In genomic region chr1:200243042-200243437, GRCh38 we compare ENCODE assay signal across 10 cellular contexts.
DNase-seq lines count a peak whose midpoint lies in the region; ATAC-seq and TF ChIP-seq lines count a peak whose summit lies in the region.
"Had no signal": no experiment of that assay in that cellular context is flagged by ENCODE, and none has a peak within 500 bp of the region (broad histone marks: within the 10 kb centered on the region; RNA-seq: fewer than 3 reads in every experiment).

No MANE protein-coding gene starts in this region.

- no peaks in the 10 kb centered on the region for H3K27me3 ChIP-seq in A673 (replicated peaks; ENCODE audit: insufficient read depth, low read depth, low read length, poor library complexity)
- H3K27me3 ChIP-seq in lung (ENCODE audit: control insufficient read depth, insufficient read depth): no peaks in the 10 kb centered on the region

- POLR2A ChIA-PET in A673 (lab: Charles Lee; ENCODE audit: low non-redundant PET) (interaction anchor here (0.6 to 0.7 kb wide), 2 partner anchors 133 to 1294 kb away, joined by 4 to 9 read pairs; no protein-coding TSS in a partner anchor), HEK293 (lab: Yijun Ruan, JAX) (no interaction called here), WTC11 (lab: Charles Lee) (no interaction called here)

- H3K4me1 Mint-ChIP-seq in WTC11: peaks cover 13% of the 10 kb centered on the region

- CTCF ChIA-PET in A673 (lab: Charles Lee): no interaction called here
- CTCF ChIA-PET in HEK293 (lab: Yijun Ruan, JAX): interaction anchor here (0.7 kb wide), 1 partner anchor 51 kb away, joined by 3 read pairs; no protein-coding TSS in a partner anchor
- CTCF ChIA-PET in WTC11 (lab: Charles Lee): no interaction called here

- H3K4me1 ChIP-seq in A673 (ENCODE audit: insufficient read depth, low read length, poor library complexity, severe bottlenecking): peaks cover 18% of the 10 kb centered on the region
- no peaks in the 10 kb centered on the region for H3K4me1 ChIP-seq in HEK293 (ENCODE audit: control insufficient read depth, insufficient read depth, low read length)
- H3K4me1 ChIP-seq in lung (ENCODE audit: control insufficient read depth in 2 of 2, insufficient read depth in 2 of 2, low read length in 2 of 2): peaks cover 0 to 5% of the 10 kb centered on the region in 2 donors

- no peaks in the 10 kb centered on the region for H3K9me3 Mint-ChIP-seq in WTC11
- H3K9me3 Mint-ChIP-seq: CD4-positive, CD25-positive, alpha-beta regulatory T cell had no signal

- no peak for TF ChIP-seq CTCF in A673 (conservative IDR thresholded peaks at IDR 0.05; ENCODE audit: low read depth, low read length)
- no peak for TF ChIP-seq CTCF in HEK293 (tag by site-specific recombination; IDR thresholded peaks at IDR 0.05)
- no peak for TF ChIP-seq CTCF in WTC11 (IDR thresholded peaks at IDR 0.05)
- no peak for TF ChIP-seq CTCF in lung (IDR thresholded peaks at IDR 0.05; ENCODE audit: control extremely low read depth, extremely low read depth)

- H3K36me3 Mint-ChIP-seq in WTC11: no peaks in the 10 kb centered on the region
- H3K36me3 Mint-ChIP-seq: CD4-positive, CD25-positive, alpha-beta regulatory T cell had no signal

- H3K36me3 ChIP-seq in A673 (ENCODE audit: insufficient read depth, low read length, poor library complexity, severe bottlenecking) (no peaks in the 10 kb centered on the region), HEK293 (ENCODE audit: control insufficient read depth in 2 of 2, insufficient read depth in 1 of 2, low read length in 2 of 2) (no peaks in the 10 kb centered on the region), lung (ENCODE audit: control insufficient read depth in 2 of 2, insufficient read depth in 2 of 2, low read length in 2 of 2) (no peaks in the 10 kb centered on the region)

- H3K4me3 ChIP-seq in A673 (ENCODE audit: low read depth, low read length, poor library complexity, severe bottlenecking) (peak overlapping the region; percentile 33), HEK293 (ENCODE audit: low read depth, low read length) (no peak overlapping the region), lung (no peak overlapping the region)

- no peaks in the 10 kb centered on the region for H3K27me3 Mint-ChIP-seq in WTC11 (ENCODE audit: low read depth)

- 40 to 52% methylated on average over 11 of the region's 11 CpGs for WGBS in lung, 2 donors

- H3K9me3 ChIP-seq in A673 (ENCODE audit: low read depth, low read length, poor library complexity, severe bottlenecking) (no peaks in the 10 kb centered on the region), HEK293 (ENCODE audit: control insufficient read depth, insufficient read depth, low read depth, low read length) (no peaks in the 10 kb centered on the region), lung (ENCODE audit: control insufficient read depth in 2 of 2, insufficient read depth in 1 of 2, low read length in 1 of 2) (no peaks in the 10 kb centered on the region)

- no TSS peak for BruUV-seq in A673 (replicated peaks; lab: Mats Ljungman, UMichigan)

- H3K27ac ChIP-seq in A673 (ENCODE audit: low read depth, low read length, poor library complexity, severe bottlenecking) (peak overlapping the region; percentile 82), HEK293 (ENCODE audit: extremely low read depth, low read depth, low read length) (peak overlapping the region; percentile 48; the same call in 1 of the 2 replicates), lung (ENCODE audit: low read depth in 1 of 2, low read length in 1 of 2) (peak overlapping the region; percentile 15 to 63)

- H3K4me3 Mint-ChIP-seq in WTC11: no peak overlapping the region
- H3K4me3 Mint-ChIP-seq: CD4-positive, CD25-positive, alpha-beta regulatory T cell had no signal

- 0 out of 2 replicates have a peak overlapping the region, but pooled peaks have one; percentile 33 for H3K27ac Mint-ChIP-seq in WTC11
- H3K27ac Mint-ChIP-seq: CD4-positive, CD25-positive, alpha-beta regulatory T cell had no signal

- ATAC-seq in WTC11 (no peak), lung (ENCODE audit: insufficient read depth, low FRiP score) (no peak), HG03139 (IDR thresholded peaks at IDR 0.05; ENCODE audit: unreplicated experiment) (no peak)

- intact Hi-C loops in A673 (cut with micrococcal nuclease; ENCODE audit: unreplicated experiment): no loop called here

- DNase-seq in A673 (ENCODE audit: low spot score) (peak; percentile 85), WTC11 (ENCODE audit: low spot score) (no peak), lung (ENCODE audit: low spot score) (no peak), cerebellar cortex (ENCODE audit: low spot score) (no peak), NCI-H1092 treated with DMSO at 0.1 percent for 48 hours (lab: John Stamatoyannopoulos, UW) (no peak), NK-92 (lab: John Stamatoyannopoulos, UW; ENCODE audit: unreplicated experiment) (no peak)
- DNase-seq: CD4-positive, CD25-positive, alpha-beta regulatory T cell; MM.1S had no signal

TF ChIP-seq in HEK293, 187 proteins besides CTCF, POLR2A, EP300 and RAD21 (continues in another document):
- TF ChIP-seq FEZF1 (tag by site-specific recombination; IDR thresholded peaks at IDR 0.05): 0 out of 2 replicates have a peak, but pooled peaks have one; percentile 18
- 0 out of 2 replicates have a peak, but pooled peaks have one; percentile 53 for TF ChIP-seq ZBTB17 (tag by site-specific recombination; IDR thresholded peaks at IDR 0.05)
- TF ChIP-seq, protein P1, sequence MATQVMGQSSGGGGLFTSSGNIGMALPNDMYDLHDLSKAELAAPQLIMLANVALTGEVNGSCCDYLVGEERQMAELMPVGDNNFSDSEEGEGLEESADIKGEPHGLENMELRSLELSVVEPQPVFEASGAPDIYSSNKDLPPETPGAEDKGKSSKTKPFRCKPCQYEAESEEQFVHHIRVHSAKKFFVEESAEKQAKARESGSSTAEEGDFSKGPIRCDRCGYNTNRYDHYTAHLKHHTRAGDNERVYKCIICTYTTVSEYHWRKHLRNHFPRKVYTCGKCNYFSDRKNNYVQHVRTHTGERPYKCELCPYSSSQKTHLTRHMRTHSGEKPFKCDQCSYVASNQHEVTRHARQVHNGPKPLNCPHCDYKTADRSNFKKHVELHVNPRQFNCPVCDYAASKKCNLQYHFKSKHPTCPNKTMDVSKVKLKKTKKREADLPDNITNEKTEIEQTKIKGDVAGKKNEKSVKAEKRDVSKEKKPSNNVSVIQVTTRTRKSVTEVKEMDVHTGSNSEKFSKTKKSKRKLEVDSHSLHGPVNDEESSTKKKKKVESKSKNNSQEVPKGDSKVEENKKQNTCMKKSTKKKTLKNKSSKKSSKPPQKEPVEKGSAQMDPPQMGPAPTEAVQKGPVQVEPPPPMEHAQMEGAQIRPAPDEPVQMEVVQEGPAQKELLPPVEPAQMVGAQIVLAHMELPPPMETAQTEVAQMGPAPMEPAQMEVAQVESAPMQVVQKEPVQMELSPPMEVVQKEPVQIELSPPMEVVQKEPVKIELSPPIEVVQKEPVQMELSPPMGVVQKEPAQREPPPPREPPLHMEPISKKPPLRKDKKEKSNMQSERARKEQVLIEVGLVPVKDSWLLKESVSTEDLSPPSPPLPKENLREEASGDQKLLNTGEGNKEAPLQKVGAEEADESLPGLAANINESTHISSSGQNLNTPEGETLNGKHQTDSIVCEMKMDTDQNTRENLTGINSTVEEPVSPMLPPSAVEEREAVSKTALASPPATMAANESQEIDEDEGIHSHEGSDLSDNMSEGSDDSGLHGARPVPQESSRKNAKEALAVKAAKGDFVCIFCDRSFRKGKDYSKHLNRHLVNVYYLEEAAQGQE (tag by site-specific recombination; IDR thresholded peaks at IDR 0.05): no peak
- TF ChIP-seq ZNF335 (tag by site-specific recombination; conservative IDR thresholded peaks at IDR 0.05): peak; percentile 62; the same call in 1 of the 2 replicates

TF ChIP-seq in WTC11, 78 proteins besides CTCF, POLR2A, EP300 and RAD21 (continues in another document):
- TF ChIP-seq ZNF121 (CRISPR knock-in tag; IDR thresholded peaks at IDR 0.05) (no peak), KAT7 (CRISPR knock-in tag; IDR thresholded peaks at IDR 0.05; ENCODE audit: borderline replicate concordance) (no peak), CREM (CRISPR knock-in tag; IDR thresholded peaks at IDR 0.05) (no peak)
- TF ChIP-seq, protein P2, sequence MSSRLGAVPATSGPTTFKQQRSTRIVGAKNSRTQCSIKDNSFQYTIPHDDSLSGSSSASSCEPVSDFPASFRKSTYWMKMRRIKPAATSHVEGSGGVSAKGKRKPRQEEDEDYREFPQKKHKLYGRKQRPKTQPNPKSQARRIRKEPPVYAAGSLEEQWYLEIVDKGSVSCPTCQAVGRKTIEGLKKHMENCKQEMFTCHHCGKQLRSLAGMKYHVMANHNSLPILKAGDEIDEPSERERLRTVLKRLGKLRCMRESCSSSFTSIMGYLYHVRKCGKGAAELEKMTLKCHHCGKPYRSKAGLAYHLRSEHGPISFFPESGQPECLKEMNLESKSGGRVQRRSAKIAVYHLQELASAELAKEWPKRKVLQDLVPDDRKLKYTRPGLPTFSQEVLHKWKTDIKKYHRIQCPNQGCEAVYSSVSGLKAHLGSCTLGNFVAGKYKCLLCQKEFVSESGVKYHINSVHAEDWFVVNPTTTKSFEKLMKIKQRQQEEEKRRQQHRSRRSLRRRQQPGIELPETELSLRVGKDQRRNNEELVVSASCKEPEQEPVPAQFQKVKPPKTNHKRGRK (CRISPR knock-in tag; IDR thresholded peaks at IDR 0.05; ENCODE audit: borderline replicate concordance): no peak
- TF ChIP-seq, protein P3, sequence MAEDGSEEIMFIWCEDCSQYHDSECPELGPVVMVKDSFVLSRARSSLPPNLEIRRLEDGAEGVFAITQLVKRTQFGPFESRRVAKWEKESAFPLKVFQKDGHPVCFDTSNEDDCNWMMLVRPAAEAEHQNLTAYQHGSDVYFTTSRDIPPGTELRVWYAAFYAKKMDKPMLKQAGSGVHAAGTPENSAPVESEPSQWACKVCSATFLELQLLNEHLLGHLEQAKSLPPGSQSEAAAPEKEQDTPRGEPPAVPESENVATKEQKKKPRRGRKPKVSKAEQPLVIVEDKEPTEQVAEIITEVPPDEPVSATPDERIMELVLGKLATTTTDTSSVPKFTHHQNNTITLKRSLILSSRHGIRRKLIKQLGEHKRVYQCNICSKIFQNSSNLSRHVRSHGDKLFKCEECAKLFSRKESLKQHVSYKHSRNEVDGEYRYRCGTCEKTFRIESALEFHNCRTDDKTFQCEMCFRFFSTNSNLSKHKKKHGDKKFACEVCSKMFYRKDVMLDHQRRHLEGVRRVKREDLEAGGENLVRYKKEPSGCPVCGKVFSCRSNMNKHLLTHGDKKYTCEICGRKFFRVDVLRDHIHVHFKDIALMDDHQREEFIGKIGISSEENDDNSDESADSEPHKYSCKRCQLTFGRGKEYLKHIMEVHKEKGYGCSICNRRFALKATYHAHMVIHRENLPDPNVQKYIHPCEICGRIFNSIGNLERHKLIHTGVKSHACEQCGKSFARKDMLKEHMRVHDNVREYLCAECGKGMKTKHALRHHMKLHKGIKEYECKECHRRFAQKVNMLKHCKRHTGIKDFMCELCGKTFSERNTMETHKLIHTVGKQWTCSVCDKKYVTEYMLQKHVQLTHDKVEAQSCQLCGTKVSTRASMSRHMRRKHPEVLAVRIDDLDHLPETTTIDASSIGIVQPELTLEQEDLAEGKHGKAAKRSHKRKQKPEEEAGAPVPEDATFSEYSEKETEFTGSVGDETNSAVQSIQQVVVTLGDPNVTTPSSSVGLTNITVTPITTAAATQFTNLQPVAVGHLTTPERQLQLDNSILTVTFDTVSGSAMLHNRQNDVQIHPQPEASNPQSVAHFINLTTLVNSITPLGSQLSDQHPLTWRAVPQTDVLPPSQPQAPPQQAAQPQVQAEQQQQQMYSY (CRISPR knock-in tag; IDR thresholded peaks at IDR 0.05): no peak
